In genomic region chr6:14857501-14857900, GRCh38 we compare ENCODE assay signal across 10 cellular contexts.
DNase-seq lines count a peak whose midpoint lies in the region; TF ChIP-seq lines count a peak whose summit lies in the region.
"Had no signal": no experiment of that assay in that cellular context is flagged by ENCODE, and none has a peak within 500 bp of the region (broad histone marks: within the 10 kb centered on the region; RNA-seq: fewer than 3 reads in every experiment).

No MANE protein-coding gene starts in this region.

- H3K27ac Mint-ChIP-seq in activated CD4-positive, alpha-beta memory T cell treated with anti-CD3 and anti-CD28 coated beads, Interleukin-2, amount 10 ng/mL, durations not matched to agents 7 days and 5 days: peak overlapping the region; percentile 66

- no peaks in the 10 kb centered on the region for H3K9me3 Mint-ChIP-seq in activated CD4-positive, alpha-beta memory T cell treated with anti-CD3 and anti-CD28 coated beads, Interleukin-2, amount 10 ng/mL, durations not matched to agents 7 days and 5 days

- H3K36me3 Mint-ChIP-seq in activated CD4-positive, alpha-beta memory T cell treated with anti-CD3 and anti-CD28 coated beads, Interleukin-2, amount 10 ng/mL, durations not matched to agents 7 days and 5 days (ENCODE audit: low read depth): peaks cover 4% of the 10 kb centered on the region

- no peak overlapping the region for H3K4me3 ChIP-seq in GM12865 (ENCODE audit: low read depth, low read length)

- POLR2A ChIA-PET in activated CD4-positive, alpha-beta memory T cell treated with anti-CD3 and anti-CD28 coated beads, Interleukin-2, amount 10 ng/mL, durations not matched to agents 7 days and 5 days (lab: Charles Lee): no interaction called here

- H3K4me1 Mint-ChIP-seq in activated CD4-positive, alpha-beta memory T cell treated with anti-CD3 and anti-CD28 coated beads, Interleukin-2, amount 10 ng/mL, durations not matched to agents 7 days and 5 days: peaks cover 42% of the 10 kb centered on the region

- H3K4me3 Mint-ChIP-seq in activated CD4-positive, alpha-beta memory T cell treated with anti-CD3 and anti-CD28 coated beads, Interleukin-2, amount 10 ng/mL, durations not matched to agents 7 days and 5 days: peak overlapping the region; percentile 46

- DNase-seq in GM12865 (ENCODE audit: low read depth) (peak; percentile 15), NCI-H1436 treated with DMSO at 0.1 percent for 48 hours (lab: John Stamatoyannopoulos, UW) (no peak), NCI-H510A (lab: John Stamatoyannopoulos, UW) (no peak), NOMO-1 treated with dmso at 0.1 percent for 144 hours (lab: John Stamatoyannopoulos, UW; ENCODE audit: unreplicated experiment) (no peak), foreskin melanocyte (no peak)
- peak; percentile 39 for DNase-seq in activated CD4-positive, alpha-beta memory T cell treated with anti-CD3 and anti-CD28 coated beads, Interleukin-2, amount 10 ng/mL, durations not matched to agents 7 days and 5 days
- peak; percentile 78 for DNase-seq in effector CD8-positive, alpha-beta T cell (lab: John Stamatoyannopoulos, UW)
- peak; percentile 20 to 54 (median 41) for DNase-seq in stimulated activated CD4-positive, alpha-beta T cell treated with anti-CD3 and anti-CD28 coated beads, TNF-alpha, amount 100 ng/mL, for 1 hour (ENCODE audit: low read depth in 3 of 3, low spot score in 1 of 3)
- DNase-seq: Caco-2, IMR-90 had no signal

- no peaks in the 10 kb centered on the region for H3K27me3 Mint-ChIP-seq in activated CD4-positive, alpha-beta memory T cell treated with anti-CD3 and anti-CD28 coated beads, Interleukin-2, amount 10 ng/mL, durations not matched to agents 7 days and 5 days

- TF ChIP-seq CTCF in GM12865 (IDR thresholded peaks at IDR 0.05; ENCODE audit: insufficient read depth, low read depth, low read length, missing control alignments): no peak

- CTCF ChIA-PET in activated CD4-positive, alpha-beta memory T cell treated with anti-CD3 and anti-CD28 coated beads, Interleukin-2, amount 10 ng/mL, durations not matched to agents 7 days and 5 days (lab: Charles Lee): no interaction called here

Comparison
In these comparisons a context has a peak if more than half of its experiments do, and no peak if none do; other contexts are left out.
1. DNase-seq: peak in GM12865 (single experiment), activated CD4-positive, alpha-beta memory T cell treated with anti-CD3 and anti-CD28 coated beads, Interleukin-2, amount 10 ng/mL, durations not matched to agents 7 days and 5 days (single experiment), effector CD8-positive, alpha-beta T cell (single experiment) and stimulated activated CD4-positive, alpha-beta T cell treated with anti-CD3 and anti-CD28 coated beads, TNF-alpha, amount 100 ng/mL, for 1 hour (3 of 3); none in NCI-H1436 treated with DMSO at 0.1 percent for 48 hours (single experiment), NCI-H510A (single experiment), NOMO-1 treated with dmso at 0.1 percent for 144 hours (single experiment) and foreskin melanocyte (single experiment).